ENCODE assay signal across 8 cellular contexts in genomic region chr1:67618285-67619018, GRCh38.
DNase-seq lines count a peak whose midpoint lies in the region; ATAC-seq and TF ChIP-seq lines count a peak whose summit lies in the region.

No MANE protein-coding gene starts in this region.

- peak overlapping the region; percentile 82 for H3K27ac ChIP-seq in GM23248

- H3K27me3 Mint-ChIP-seq in MCF 10A (ENCODE audit: insufficient read depth, unreplicated experiment) = no peaks in the 10 kb centered on the region

- in situ Hi-C loops in GM23248 (cut with MboI) = no loop called here

- peak overlapping the region; percentile 67 for H3K4me3 ChIP-seq in GM23248
- H3K4me3 ChIP-seq in skeletal muscle satellite cell (ENCODE audit: low read length) = peak overlapping the region; percentile 60

- H4K20me1 ChIP-seq in GM23248 (ENCODE audit: insufficient read depth) = no peaks in the 10 kb centered on the region

- H3K79me2 ChIP-seq in GM23248 (ENCODE audit: insufficient read depth) = no peaks in the 10 kb centered on the region

- WGBS in GM23248 (ENCODE audit: low coverage in 1 of 2, low lambda C conversion rate in 2 of 2, missing lambda C conversion rate in 2 of 2), 2 experiments = 2% methylated on average over 14 of the region's 14 CpGs

- peak overlapping the region; percentile 47 for H3K4me3 Mint-ChIP-seq in MCF 10A (ENCODE audit: unreplicated experiment)

- H3K4me1 Mint-ChIP-seq in MCF 10A (ENCODE audit: insufficient read depth, unreplicated experiment) = peaks cover 32% of the 10 kb centered on the region

- peak overlapping the region; percentile 73 for H3K9ac ChIP-seq in GM23248
- peak overlapping the region; percentile 57 for H3K9ac ChIP-seq in skeletal muscle satellite cell (ENCODE audit: low read depth, low read length)

- peaks cover 9% of the 10 kb centered on the region; the same call in 1 of the 2 replicates for H3F3A ChIP-seq in GM23248 (ENCODE audit: insufficient read depth)

- H3K36me3 ChIP-seq in GM23248 (ENCODE audit: low read depth) (no peaks in the 10 kb centered on the region), skeletal muscle satellite cell (ENCODE audit: insufficient read depth, low read length) (no peaks in the 10 kb centered on the region)

- H2AFZ ChIP-seq in GM23248 = peak overlapping the region; percentile 70

- peaks cover 8% of the 10 kb centered on the region for H3K9me3 Mint-ChIP-seq in MCF 10A (ENCODE audit: unreplicated experiment)

- POLR2A ChIA-PET in MCF 10A (lab: Yijun Ruan, JAX) = interaction anchor here (0.5 to 5.2 kb wide), 22 partner anchors 9 to 652 kb away, joined by 3 to 76 read pairs (median 3); partner anchors contain the start of gene GADD45A

- H3K9me2 ChIP-seq in GM23248 (ENCODE audit: insufficient read depth) = no peaks in the 10 kb centered on the region

- no peak for ATAC-seq in HG03280 (IDR thresholded peaks at IDR 0.05; ENCODE audit: unreplicated experiment)

- no peak for TF ChIP-seq CTCF in MCF 10A (IDR thresholded peaks at IDR 0.05; ENCODE audit: unreplicated experiment)

- H3K36me3 Mint-ChIP-seq in MCF 10A (ENCODE audit: insufficient read depth, unreplicated experiment) = no peaks in the 10 kb centered on the region

- CTCF ChIA-PET in MCF 10A (lab: Yijun Ruan, JAX) = interaction anchor here (0.8 to 1.6 kb wide), 6 partner anchors 18 to 142 kb away, joined by 3 to 7 read pairs (median 4); no protein-coding TSS in a partner anchor

- H3K4me2 ChIP-seq in GM23248 (ENCODE audit: unreplicated experiment) = peak overlapping the region; percentile 82
- H3K4me2 ChIP-seq in skeletal muscle satellite cell (ENCODE audit: low read length) = peak overlapping the region; percentile 77

- DNase-seq in GM23248 (peak; percentile 95), MCF 10A (ENCODE audit: unreplicated experiment) (peak; percentile 70), inferior parietal cortex (ENCODE audit: extremely low spot score) (peak; percentile 22), NCI-H2081 treated with DMSO at 0.1 percent for 48 hours (lab: John Stamatoyannopoulos, UW) (no peak), retina (no peak)
- DNase-seq in effector CD8-positive, alpha-beta T cell (lab: John Stamatoyannopoulos, UW) = no peak

- H3K9me3 ChIP-seq in GM23248 (ENCODE audit: low read depth) (no peaks in the 10 kb centered on the region), skeletal muscle satellite cell (replicated peaks; ENCODE audit: low read length) (no peaks in the 10 kb centered on the region)

- H3K27ac Mint-ChIP-seq in MCF 10A (ENCODE audit: low read depth, unreplicated experiment) = peak overlapping the region; percentile 94

- BruUV-seq in MCF 10A (replicated peaks; lab: Mats Ljungman, UMichigan) = no TSS peak

- H3K4me1 ChIP-seq in GM23248 (ENCODE audit: insufficient read depth) (peaks cover 20% of the 10 kb centered on the region), skeletal muscle satellite cell (ENCODE audit: control insufficient read depth, insufficient read depth, low read length) (peaks cover 20% of the 10 kb centered on the region)

- no peaks in the 10 kb centered on the region for H3K27me3 ChIP-seq in GM23248 (replicated peaks; ENCODE audit: insufficient read depth)
- no peaks in the 10 kb centered on the region for H3K27me3 ChIP-seq in skeletal muscle satellite cell (ENCODE audit: control insufficient read depth, insufficient read depth, low read length)

- intact Hi-C loops in MCF 10A (cut with micrococcal nuclease) = no loop called here

Comparison
In these comparisons a context has a peak if more than half of its experiments do, and no peak if none do; other contexts are left out.
1. DNase-seq: peak in GM23248 (single experiment), MCF 10A (single experiment) and inferior parietal cortex (single experiment); none in effector CD8-positive, alpha-beta T cell (single experiment), NCI-H2081 treated with DMSO at 0.1 percent for 48 hours (single experiment) and retina (single experiment).